8 cellular contexts compared by ENCODE assay signal in the genomic region with DNA sequence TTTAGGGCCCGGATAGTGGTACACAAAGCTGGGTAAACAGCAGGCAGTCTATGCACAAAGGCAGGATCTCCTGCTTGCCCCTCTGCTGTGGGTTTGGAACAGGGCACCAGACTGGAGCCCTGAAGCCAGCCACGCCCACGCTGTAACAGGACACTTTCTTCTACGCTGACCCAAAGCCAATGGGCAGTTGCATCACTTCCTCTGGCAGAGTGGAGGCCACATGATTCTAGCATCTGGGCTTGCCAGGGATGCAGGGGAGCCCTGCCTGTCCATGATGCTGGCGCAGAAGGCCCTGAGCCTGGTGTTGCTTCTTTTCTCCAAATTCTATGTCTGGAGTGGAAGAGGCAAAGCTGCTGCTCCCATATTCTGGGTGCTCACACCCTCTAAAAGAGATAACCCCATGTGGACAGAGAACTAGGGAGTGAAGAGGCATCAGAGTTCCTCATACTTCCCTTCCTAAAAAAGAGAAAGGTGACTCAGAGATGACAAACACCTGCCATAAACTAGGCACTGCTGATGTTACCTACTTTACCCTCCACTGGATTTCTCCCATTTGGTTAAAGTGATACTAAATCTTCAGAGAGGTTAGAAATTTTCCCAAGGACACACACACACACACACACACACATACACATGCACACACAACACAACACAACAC.
A peak's percentile ranks its signal among the peaks of the same experiment; 100 is the strongest.
DNase-seq lines count a peak whose midpoint lies in the region; ATAC-seq and TF ChIP-seq lines count a peak whose summit lies in the region.

No MANE protein-coding gene starts in this region.

- H3K27ac ChIP-seq in gastroesophageal sphincter (peak overlapping the region; percentile 86 to 90 (median 88)), ovary (peak overlapping the region; percentile 14 to 88)

- H3K27me3 ChIP-seq in gastroesophageal sphincter, result no peaks in the 10 kb centered on the region
- no peaks in the 10 kb centered on the region for H3K27me3 ChIP-seq in ovary

- H3K4me1 ChIP-seq in gastroesophageal sphincter (peaks cover 20 to 44% (median 27%) of the 10 kb centered on the region in 3 donors), ovary (ENCODE audit: insufficient read depth) (peaks cover 13% of the 10 kb centered on the region)

- ATAC-seq in gastroesophageal sphincter (peak; percentile 88), HG02798 (IDR thresholded peaks at IDR 0.05; ENCODE audit: poor library complexity, unreplicated experiment) (no peak)

- no peak for TF ChIP-seq EP300 in gastroesophageal sphincter (IDR thresholded peaks at IDR 0.05)
- no peak for TF ChIP-seq EP300 in ovary (IDR thresholded peaks at IDR 0.05)

- intact Hi-C loops in ovary (cut with DNase I), result loop anchor here in 2 of 4 donors (5.0 to 10.0 kb wide), 3 partner anchors 113 to 855 kb away; a partner anchor contains a TSS

- no peak for TF ChIP-seq CTCF in gastroesophageal sphincter (IDR thresholded peaks at IDR 0.05)
- TF ChIP-seq CTCF in ovary (IDR thresholded peaks at IDR 0.05), result no peak

- H3K4me3 ChIP-seq in gastroesophageal sphincter (no peak overlapping the region), ovary (no peak overlapping the region)

- 60% methylated on average over 1 of the region's 5 CpGs; no CpG with 5 or more reads in 1 of the 2 donors for WGBS in gastroesophageal sphincter (ENCODE audit: low coverage in 1 of 2), 2 donors
- 50 to 56% (median 52%) methylated on average over 5 of the region's 5 CpGs for WGBS in ovary, 3 donors

- DNase-seq in NCI-H2107 treated with DMSO at 0.1 percent for 48 hours (lab: John Stamatoyannopoulos, UW; ENCODE audit: unreplicated experiment) (peak; percentile 31), NCI-H2107 (lab: John Stamatoyannopoulos, UW) (no peak), SW480 (ENCODE audit: low spot score) (peak; percentile 97), ovary (peak; percentile 83 to 94 (median 89)), HPDE6-E6E7 (ENCODE audit: extremely low spot score) (no peak), NCI-H2171 treated with DMSO at 0.1 percent for 48 hours (lab: John Stamatoyannopoulos, UW) (no peak)

- no peak for TF ChIP-seq POLR2A in gastroesophageal sphincter (IDR thresholded peaks at IDR 0.05)
- TF ChIP-seq POLR2A in ovary (IDR thresholded peaks at IDR 0.05), result peak; percentile 16

- H3K9me3 ChIP-seq in gastroesophageal sphincter (no peaks in the 10 kb centered on the region), ovary (no peaks in the 10 kb centered on the region)

- H3K36me3 ChIP-seq in gastroesophageal sphincter (no peaks in the 10 kb centered on the region), ovary (no peaks in the 10 kb centered on the region)

Comparison
In these comparisons a context has a peak if more than half of its experiments do, and no peak if none do; other contexts are left out.
1. DNase-seq: peak in NCI-H2107 treated with DMSO at 0.1 percent for 48 hours (single experiment), SW480 (single experiment) and ovary (5 of 5); none in NCI-H2107 (single experiment), HPDE6-E6E7 (single experiment) and NCI-H2171 treated with DMSO at 0.1 percent for 48 hours (single experiment).